ENCODE assay signal across 8 cellular contexts in genomic region chr2:26577442-26578433, GRCh38.
DNase-seq lines count a peak whose midpoint lies in the region; ATAC-seq and TF ChIP-seq lines count a peak whose summit lies in the region.

No MANE protein-coding gene starts in this region.

- H4K20me1 ChIP-seq in BLaER1 treated with 17β-estradiol and CSF1 and Interleukin-3, amounts not matched to agents 10 nM and 100 nM: peaks cover 0 to 11% (median 0%) of the 10 kb centered on the region in 11 experiments; a peak in 2 of 22 replicates
- H4K20me1 ChIP-seq in H9 (ENCODE audit: control insufficient read depth, insufficient read depth, insufficient read length): no peaks in the 10 kb centered on the region

- H3K23ac ChIP-seq in H9 (ENCODE audit: insufficient read length, low read depth, low read length): no peak overlapping the region

- no peak overlapping the region for H3K27ac Mint-ChIP-seq in H9
- H3K27ac Mint-ChIP-seq in activated CD4-positive, alpha-beta memory T cell treated with anti-CD3 and anti-CD28 coated beads for 36 hours: no peak overlapping the region

- no peak overlapping the region for H2BK5ac ChIP-seq in H9 (ENCODE audit: insufficient read length, low read length)

- TF ChIP-seq CTCF in H9 (conservative IDR thresholded peaks at IDR 0.05): peak; percentile 98

- peaks cover 0 to 17% (median 14%) of the 10 kb centered on the region in 10 experiments; a peak in 12 of 20 replicates for H3K4me1 ChIP-seq in BLaER1 treated with 17β-estradiol and CSF1 and Interleukin-3, amounts not matched to agents 10 nM and 100 nM
- H3K4me1 ChIP-seq in H9 (ENCODE audit: insufficient read depth, low read length): no peaks in the 10 kb centered on the region
- H3K4me1 ChIP-seq in effector memory CD4-positive, alpha-beta T cell (ENCODE audit: control insufficient read depth, insufficient read depth, low read length, poor library complexity, severe bottlenecking): no peaks in the 10 kb centered on the region

- POLR2A ChIA-PET in activated CD4-positive, alpha-beta memory T cell treated with anti-CD3 and anti-CD28 coated beads for 36 hours (lab: Charles Lee): no interaction called here

- no peaks in the 10 kb centered on the region for H3K23me2 ChIP-seq in H9 (ENCODE audit: insufficient read length, low read depth, low read length, poor library complexity, severe bottlenecking)

- no peaks in the 10 kb centered on the region for H3K36me3 Mint-ChIP-seq in H9 (ENCODE audit: insufficient read depth in 1 of 3, low read depth in 3 of 3)
- no peaks in the 10 kb centered on the region for H3K36me3 Mint-ChIP-seq in activated CD4-positive, alpha-beta memory T cell treated with anti-CD3 and anti-CD28 coated beads for 36 hours

- ATAC-seq in HG02642 (IDR thresholded peaks at IDR 0.05; ENCODE audit: poor library complexity, unreplicated experiment): no peak

- no peak overlapping the region for H3K18ac ChIP-seq in H9 (ENCODE audit: insufficient read length, low read depth, low read length)

- no peaks in the 10 kb centered on the region for H3K36me3 ChIP-seq in BLaER1 treated with 17β-estradiol and CSF1 and Interleukin-3, amounts not matched to agents 10 nM and 100 nM
- H3K36me3 ChIP-seq in effector memory CD4-positive, alpha-beta T cell (ENCODE audit: control insufficient read depth, insufficient read depth, low read length): no peaks in the 10 kb centered on the region

- no peaks in the 10 kb centered on the region for H3K79me2 ChIP-seq in H9 (ENCODE audit: insufficient read depth, low read length)

- H3K27me3 ChIP-seq in BLaER1 treated with 17β-estradiol and CSF1 and Interleukin-3, amounts not matched to agents 10 nM and 100 nM: no peaks in the 10 kb centered on the region
- no peaks in the 10 kb centered on the region for H3K27me3 ChIP-seq in H9 (ENCODE audit: insufficient read depth, low read length)
- peaks cover 4% of the 10 kb centered on the region for H3K27me3 ChIP-seq in effector memory CD4-positive, alpha-beta T cell (replicated peaks; ENCODE audit: control insufficient read depth, insufficient read depth, low read length, poor library complexity, severe bottlenecking)

- peak overlapping the region in 9 of 11 experiments; percentile 4 to 56 (median 27); a peak in 10 of 22 replicates for H3K4me2 ChIP-seq in BLaER1 treated with 17β-estradiol and CSF1 and Interleukin-3, amounts not matched to agents 10 nM and 100 nM
- no peak overlapping the region for H3K4me2 ChIP-seq in H9 (ENCODE audit: insufficient read depth, insufficient read length, low read length)

- H2AK5ac ChIP-seq in H9 (ENCODE audit: insufficient read length, low read length): no peak overlapping the region

- no peak overlapping the region for H3K4me3 Mint-ChIP-seq in H9
- no peak overlapping the region for H3K4me3 Mint-ChIP-seq in activated CD4-positive, alpha-beta memory T cell treated with anti-CD3 and anti-CD28 coated beads for 36 hours

- H3K4ac ChIP-seq in H9 (ENCODE audit: low read depth, low read length): no peak overlapping the region

- no peak overlapping the region for H2AFZ ChIP-seq in H9 (ENCODE audit: low read length)

- H3K9me3 ChIP-seq in BLaER1 treated with 17β-estradiol and CSF1 and Interleukin-3, amounts not matched to agents 10 nM and 100 nM (replicated peaks in 1 of 11): no peaks in the 10 kb centered on the region
- H3K9me3 ChIP-seq in H9 (ENCODE audit: control insufficient read depth, low read depth, low read length): no peaks in the 10 kb centered on the region
- no peaks in the 10 kb centered on the region for H3K9me3 ChIP-seq in effector memory CD4-positive, alpha-beta T cell (ENCODE audit: control insufficient read depth, low read length)

- H3K79me1 ChIP-seq in H9 (ENCODE audit: insufficient read depth, low read depth, low read length, poor library complexity, severe bottlenecking): no peaks in the 10 kb centered on the region

- 0 out of 22 replicates have a peak overlapping the region, but pooled peaks of 1 of the 11 experiments have one; percentile 3 for H3K9ac ChIP-seq in BLaER1 treated with 17β-estradiol and CSF1 and Interleukin-3, amounts not matched to agents 10 nM and 100 nM
- H3K9ac ChIP-seq in H9 (ENCODE audit: extremely low read depth, insufficient read length, low read length): no peak overlapping the region

- no peak overlapping the region for H3K56ac ChIP-seq in H9 (ENCODE audit: insufficient read length, low read depth, low read length)

- no peaks in the 10 kb centered on the region for H3K9me3 Mint-ChIP-seq in H9
- H3K9me3 Mint-ChIP-seq in activated CD4-positive, alpha-beta memory T cell treated with anti-CD3 and anti-CD28 coated beads for 36 hours: no peaks in the 10 kb centered on the region

- no peak overlapping the region for H2BK12ac ChIP-seq in H9 (ENCODE audit: insufficient read length, low read depth, low read length)

- no peak overlapping the region for H3K4me3 ChIP-seq in BLaER1 treated with 17β-estradiol and CSF1 and Interleukin-3, amounts not matched to agents 10 nM and 100 nM
- no peak overlapping the region for H3K4me3 ChIP-seq in effector memory CD4-positive, alpha-beta T cell (ENCODE audit: insufficient read depth, low read depth, low read length, poor library complexity, severe bottlenecking)

- WGBS in H9 (ENCODE audit: extremely low coverage, insufficient read length, low lambda C conversion rate): no CpG with 5 or more reads among the region's 27 CpGs

- H3K4me1 Mint-ChIP-seq in H9: peaks cover 11 to 15% of the 10 kb centered on the region in 2 experiments
- no peaks in the 10 kb centered on the region for H3K4me1 Mint-ChIP-seq in activated CD4-positive, alpha-beta memory T cell treated with anti-CD3 and anti-CD28 coated beads for 36 hours (ENCODE audit: low read depth)

- intact Hi-C loops in activated CD4-positive, alpha-beta memory T cell treated with anti-CD3 and anti-CD28 coated beads for 36 hours (cut with micrococcal nuclease): loop anchor here (1.0 kb wide), 1 partner anchor 74 kb away; no protein-coding TSS in a partner anchor

- peak overlapping the region; percentile 27 for H4K5ac ChIP-seq in H9 (ENCODE audit: insufficient read length, low read depth, low read length)

- no peak overlapping the region for H3T11ph ChIP-seq in H9 (ENCODE audit: low read length)

- DNase-seq in H9 (peak; percentile 85), NCI-H69 (lab: John Stamatoyannopoulos, UW) (peak; percentile 82), mesenteric fat pad (ENCODE audit: low spot score) (peak; percentile 89)
- peak; percentile 74 for DNase-seq in activated CD4-positive, alpha-beta memory T cell treated with anti-CD3 and anti-CD28 coated beads for 36 hours
- peak in 2 of 3 donors; percentile 13 to 42 for DNase-seq in effector memory CD4-positive, alpha-beta T cell
- peak; percentile 46 to 57 for DNase-seq in stimulated activated CD8-positive, alpha-beta memory T cell treated with anti-CD3 and anti-CD28 coated beads, Interleukin-2, amount 100 ng/mL, for 48 hours (ENCODE audit: low read depth in 2 of 2)

- no peak overlapping the region for H2BK120ac ChIP-seq in H9 (ENCODE audit: low read depth, low read length, poor library complexity, severe bottlenecking)

- H4K8ac ChIP-seq in H9 (replicated peaks; ENCODE audit: insufficient read length, low read depth, low read length): no peak overlapping the region

- H2BK20ac ChIP-seq in H9 (ENCODE audit: low read depth, low read length, poor library complexity, severe bottlenecking): no peak overlapping the region

- H3K14ac ChIP-seq in H9 (ENCODE audit: insufficient read depth, low read length): no peak overlapping the region

- no peak overlapping the region for H3K27ac ChIP-seq in BLaER1 treated with 17β-estradiol and CSF1 and Interleukin-3, amounts not matched to agents 10 nM and 100 nM
- H3K27ac ChIP-seq in H9 (ENCODE audit: insufficient read length, low read depth, low read length): no peak overlapping the region
- H3K27ac ChIP-seq in effector memory CD4-positive, alpha-beta T cell (ENCODE audit: insufficient read depth, low read length, poor library complexity, severe bottlenecking): no peak overlapping the region

- H2BK15ac ChIP-seq in H9 (ENCODE audit: low read depth, low read length): no peak overlapping the region

- CTCF ChIA-PET in activated CD4-positive, alpha-beta memory T cell treated with anti-CD3 and anti-CD28 coated beads for 36 hours (lab: Charles Lee): interaction anchor here (0.5 to 5.3 kb wide), 39 partner anchors 8 to 724 kb away, joined by 3 to 37 read pairs (median 4); a partner anchor contains a TSS

- peaks cover 55% of the 10 kb centered on the region for H3K27me3 Mint-ChIP-seq in H9 (ENCODE audit: low read depth)
- H3K27me3 Mint-ChIP-seq in activated CD4-positive, alpha-beta memory T cell treated with anti-CD3 and anti-CD28 coated beads for 36 hours: peaks cover 10% of the 10 kb centered on the region

- H4K91ac ChIP-seq in H9 (ENCODE audit: insufficient read length, low read depth, low read length): no peak overlapping the region

Comparison
In these comparisons a context has a peak if more than half of its experiments do, and no peak if none do; other contexts are left out.
1. DNase-seq: peak in every context shown above with its lines; median percentile 89 in mesenteric fat pad; 85 in H9; 82 in NCI-H69; 74 in activated CD4-positive, alpha-beta memory T cell treated with anti-CD3 and anti-CD28 coated beads for 36 hours; 52 in stimulated activated CD8-positive, alpha-beta memory T cell treated with anti-CD3 and anti-CD28 coated beads, Interleukin-2, amount 100 ng/mL, for 48 hours; 28 in effector memory CD4-positive, alpha-beta T cell.